Comparison of ENCODE assay signal across 8 cellular contexts in the genomic region with DNA sequence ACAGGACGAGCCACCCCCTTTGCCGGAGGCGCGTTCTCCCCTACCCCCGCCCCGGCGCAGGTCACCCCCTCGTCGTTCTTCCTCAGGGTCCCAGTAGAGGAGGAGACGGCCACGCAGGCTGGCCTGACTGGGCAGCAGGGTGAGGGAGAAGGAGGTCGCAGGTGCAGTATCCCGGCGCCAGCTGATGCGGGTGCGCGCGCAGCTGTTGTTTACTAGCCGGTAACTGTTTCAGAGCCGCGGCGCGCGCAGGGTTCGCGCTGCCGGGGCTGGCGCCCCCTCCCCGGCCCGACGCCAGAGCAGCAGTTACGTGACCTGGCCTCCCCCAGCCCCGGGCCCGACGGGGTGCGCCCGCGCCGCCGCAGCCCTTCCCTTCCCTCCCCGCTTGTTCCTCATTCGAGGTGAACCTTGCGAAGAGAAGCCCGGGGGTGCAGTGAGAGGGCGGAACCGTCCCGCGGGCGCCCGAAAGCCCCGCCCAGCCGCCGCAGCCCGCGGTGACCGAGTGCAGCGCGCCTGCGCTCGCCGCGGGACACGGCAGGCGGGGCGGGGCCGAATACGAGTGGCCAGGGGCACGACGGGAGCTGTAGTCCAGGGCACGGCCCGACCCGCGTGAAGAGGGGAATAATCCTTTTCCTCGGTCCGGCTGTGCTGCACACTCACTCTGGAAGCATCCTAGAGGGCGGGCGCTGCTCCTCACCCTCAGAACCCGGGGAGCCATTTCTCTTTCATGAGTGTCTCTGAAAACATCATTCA. TPM values are rescaled to one million over a fixed set of nuclear protein-coding genes. Genes with fewer than 3 reads are reported as not detected.
A peak's percentile ranks its signal among the peaks of the same experiment; 100 is the strongest.
DNase-seq lines count a peak whose midpoint lies in the region; ATAC-seq and TF ChIP-seq lines count a peak whose summit lies in the region.

A gene (minus strand): TSS at position 225 of the 750 bp plus-strand sequence. CDS start 1,101 bp downstream, outside the sequence.

- DNase-seq in DMS153 (lab: John Stamatoyannopoulos, UW) (peak; percentile 62), Panc1 (ENCODE audit: low read depth, low spot score) (peak; percentile 81)
- peak; percentile 88 for DNase-seq in activated T-cell treated with anti-CD3 and anti-CD28 coated beads, Interleukin-2, amount 50 U/mL, for 4 hours
- DNase-seq in stimulated activated CD8-positive, alpha-beta memory T cell treated with anti-CD3 and anti-CD28 coated beads, Interleukin-7, amount 100 ng/mL, for 24 hours (ENCODE audit: low read depth) = peak; percentile 70

- no peak for TF ChIP-seq CTCF in Panc1 (IDR thresholded peaks at IDR 0.05)

- peak; percentile 64 for ATAC-seq in GM21529 (IDR thresholded peaks at IDR 0.05; ENCODE audit: unreplicated experiment)
- peak; percentile 97 for ATAC-seq in Panc1
- peak; percentile 83 to 88 for ATAC-seq in activated T-cell treated with anti-CD3 and anti-CD28 coated beads, Interleukin-2, amount 50 U/mL, for 4 hours

- no peaks in the 10 kb centered on the region for H3K27me3 ChIP-seq in Panc1 (ENCODE audit: control insufficient read depth, insufficient read depth, low read length)
- no peaks in the 10 kb centered on the region for H3K27me3 ChIP-seq in esophagus (ENCODE audit: control insufficient read depth in 1 of 2, insufficient read depth in 2 of 2, low read length in 2 of 2)
- H3K27me3 ChIP-seq in muscle layer of duodenum (ENCODE audit: low read depth, low read length) = no peaks in the 10 kb centered on the region

- no TSS peak for BruUV-seq in Panc1 (replicated peaks; lab: Mats Ljungman, UMichigan)

- intact Hi-C loops in Panc1 (cut with micrococcal nuclease; ENCODE audit: unreplicated experiment) = no loop called here

- WGBS in esophagus, 2 donors = 0% methylated on average over 71 to 78 of the region's 78 CpGs

- in situ Hi-C loops in Panc1 (cut with HindIII; ENCODE audit: low pct_unique_long_range_greater_than_20kb, low sequenced_read_pairs) = no loop called here

- H3K27me3 Mint-ChIP-seq in IgD-negative memory B cell = no peaks in the 10 kb centered on the region
- no peaks in the 10 kb centered on the region for H3K27me3 Mint-ChIP-seq in activated T-cell treated with anti-CD3 and anti-CD28 coated beads, Interleukin-2, amount 50 U/mL, for 4 hours (ENCODE audit: low read depth)

- CTCF ChIA-PET in Panc1 (lab: Charles Lee) = interaction anchor here (0.6 to 1.2 kb wide), 2 partner anchors 30 to 53 kb away, joined by 5 to 6 read pairs; a partner anchor contains a TSS

- peaks cover 41% of the 10 kb centered on the region for H3K4me1 ChIP-seq in Panc1 (ENCODE audit: control insufficient read depth, insufficient read depth, low read length)
- peaks cover 0 to 7% of the 10 kb centered on the region in 2 donors for H3K4me1 ChIP-seq in esophagus (ENCODE audit: control insufficient read depth in 2 of 2, insufficient read depth in 2 of 2, low read length in 1 of 2)
- H3K4me1 ChIP-seq in muscle layer of duodenum (ENCODE audit: control insufficient read depth in 1 of 2, insufficient read depth in 2 of 2, low read length in 2 of 2) = peaks cover 0 to 27% of the 10 kb centered on the region in 2 donors

- H3K27ac ChIP-seq in Panc1 (ENCODE audit: low read length) = peak within 1 kb of the TSS; percentile 88
- peak within 1 kb of the TSS; percentile 83 to 91 for H3K27ac ChIP-seq in esophagus (ENCODE audit: low read depth in 2 of 2, low read length in 1 of 2)
- H3K27ac ChIP-seq in muscle layer of duodenum (ENCODE audit: low read length) = peak within 1 kb of the TSS; percentile 81

- no peaks in the 10 kb centered on the region for H3K9me3 Mint-ChIP-seq in IgD-negative memory B cell
- no peaks in the 10 kb centered on the region for H3K9me3 Mint-ChIP-seq in activated T-cell treated with anti-CD3 and anti-CD28 coated beads, Interleukin-2, amount 50 U/mL, for 4 hours

- H3K27ac Mint-ChIP-seq in IgD-negative memory B cell = peak within 1 kb of the TSS; percentile 86 to 96 (median 94)

- H3K36me3 Mint-ChIP-seq in IgD-negative memory B cell = peaks cover 9% of the 10 kb centered on the region
- H3K36me3 Mint-ChIP-seq in activated T-cell treated with anti-CD3 and anti-CD28 coated beads, Interleukin-2, amount 50 U/mL, for 4 hours (ENCODE audit: insufficient read depth) = peaks cover 23% of the 10 kb centered on the region

- H3K36me3 ChIP-seq in Panc1 (ENCODE audit: control insufficient read depth, insufficient read depth, low read length) (peaks cover 10% of the 10 kb centered on the region), esophagus (ENCODE audit: control insufficient read depth in 2 of 2, insufficient read depth in 2 of 2, low read length in 1 of 2) (peaks cover 0 to 3% of the 10 kb centered on the region in 2 donors), muscle layer of duodenum (ENCODE audit: control insufficient read depth in 1 of 2, insufficient read depth in 2 of 2, low read length in 2 of 2) (no peaks in the 10 kb centered on the region)

- H3K9me3 ChIP-seq in Panc1 (ENCODE audit: control insufficient read depth, insufficient read depth, low read depth, low read length) (no peaks in the 10 kb centered on the region), esophagus (ENCODE audit: control insufficient read depth in 2 of 2, insufficient read depth in 1 of 2, low read depth in 1 of 2, low read length in 1 of 2) (no peaks in the 10 kb centered on the region), muscle layer of duodenum (ENCODE audit: control insufficient read depth in 1 of 2, low read length in 2 of 2) (no peaks in the 10 kb centered on the region)

- POLR2A ChIA-PET in Panc1 (lab: Charles Lee) = interaction anchor here (0.6 to 1.0 kb wide), 3 partner anchors 12 to 114 kb away, joined by 3 read pairs; no protein-coding TSS in a partner anchor

- H3K4me3 ChIP-seq in Panc1 (ENCODE audit: low read depth in 2 of 2, low read length in 2 of 2) = peak within 1 kb of the TSS; percentile 67 to 85
- H3K4me3 ChIP-seq in esophagus (ENCODE audit: low read depth in 1 of 2, low read length in 2 of 2) = peak within 1 kb of the TSS; percentile 64 to 87
- peak within 1 kb of the TSS; percentile 92 to 100 for H3K4me3 ChIP-seq in muscle layer of duodenum (ENCODE audit: low read depth in 1 of 2, low read length in 2 of 2)

- peaks cover 20 to 35% (median 33%) of the 10 kb centered on the region in 3 donors for H3K4me1 Mint-ChIP-seq in IgD-negative memory B cell
- peaks cover 55% of the 10 kb centered on the region for H3K4me1 Mint-ChIP-seq in activated T-cell treated with anti-CD3 and anti-CD28 coated beads, Interleukin-2, amount 50 U/mL, for 4 hours (ENCODE audit: low read depth)

- H3K4me3 Mint-ChIP-seq in IgD-negative memory B cell = peak within 1 kb of the TSS; percentile 93 to 99 (median 98)
- H3K4me3 Mint-ChIP-seq in activated T-cell treated with anti-CD3 and anti-CD28 coated beads, Interleukin-2, amount 50 U/mL, for 4 hours = peak within 1 kb of the TSS; percentile 98

RNA-seq across cellular contexts. Expression of the gene that starts here (rescaled TPM):
- polyA plus RNA-seq in IgD-negative memory B cell (8.7 TPM), esophagus (10 to 100 TPM; 16.1 to 21.5 TPM)
- 19.5 TPM for total RNA-seq in Panc1 (2021; ENCODE audit: unreplicated experiment)
- polyA plus RNA-seq in Panc1 (2012; ENCODE audit: insufficient read length) = 11.0 TPM
- total RNA-seq in activated T-cell treated with anti-CD3 and anti-CD28 coated beads, Interleukin-2, amount 50 U/mL, for 4 hours = 10 to 100 TPM; 15.3 to 23.5 (median 22.8) TPM

Comparison
In these comparisons a context has a peak if more than half of its experiments do, and no peak if none do; other contexts are left out.
1. Peak in every context shown above with its lines: DNase-seq, ATAC-seq, H3K4me3 ChIP-seq and H3K27ac ChIP-seq.